Comparison of ENCODE assay signal across 21 cellular contexts in genomic region chr18:42289526-42289925, GRCh38.
DNase-seq lines count a peak whose midpoint lies in the region; ATAC-seq and TF ChIP-seq lines count a peak whose summit lies in the region.
"Had no signal": no experiment of that assay in that cellular context is flagged by ENCODE, and none has a peak within 500 bp of the region (broad histone marks: within the 10 kb centered on the region; RNA-seq: fewer than 3 reads in every experiment).

No MANE protein-coding gene starts in this region.

- no peaks in the 10 kb centered on the region for H3K4me1 ChIP-seq in A673 (ENCODE audit: insufficient read depth, low read length, poor library complexity, severe bottlenecking)
- H3K4me1 ChIP-seq in GM23338 (ENCODE audit: insufficient read depth) = no peaks in the 10 kb centered on the region
- H3K4me1 ChIP-seq: BLaER1 treated with 17β-estradiol and CSF1 and Interleukin-3, amounts not matched to agents 10 nM and 100 nM; Caco-2 had no signal

- H3K4me1 Mint-ChIP-seq in GM23338 = no peaks in the 10 kb centered on the region
- H3K4me1 Mint-ChIP-seq: CD4-positive, alpha-beta memory T cell had no signal

- no peaks in the 10 kb centered on the region for H3K36me3 Mint-ChIP-seq in GM23338 (ENCODE audit: low read depth)
- H3K36me3 Mint-ChIP-seq: CD4-positive, alpha-beta memory T cell had no signal

- H3K9me2 ChIP-seq in GM23338 (ENCODE audit: insufficient read depth) = 0 out of 2 replicates have a peak, but pooled peaks cover 5% of the 10 kb centered on the region
- H3K9me2 ChIP-seq: SK-N-SH had no signal

- no peak overlapping the region for H3K4me3 Mint-ChIP-seq in GM23338
- H3K4me3 Mint-ChIP-seq: CD4-positive, alpha-beta memory T cell; HFFc6 had no signal

- H4K20me1 ChIP-seq in GM23338 (replicated peaks; ENCODE audit: insufficient read depth) = no peaks in the 10 kb centered on the region
- H4K20me1 ChIP-seq: BLaER1 treated with 17β-estradiol and CSF1 and Interleukin-3, amounts not matched to agents 10 nM and 100 nM had no signal

- H3K27me3 Mint-ChIP-seq in GM23338 (ENCODE audit: insufficient read depth, low read depth, poor library complexity) = no peaks in the 10 kb centered on the region
- H3K27me3 Mint-ChIP-seq: CD4-positive, alpha-beta memory T cell had no signal

- H3K4me3 ChIP-seq in A673 (ENCODE audit: low read depth, low read length, poor library complexity, severe bottlenecking) = no peak overlapping the region
- no peak overlapping the region for H3K4me3 ChIP-seq in GM23338
- H3K4me3 ChIP-seq: BLaER1 treated with 17β-estradiol and CSF1 and Interleukin-3, amounts not matched to agents 10 nM and 100 nM had no signal

- no peaks in the 10 kb centered on the region; the same call in 2 of the 3 replicates for H3K9me3 Mint-ChIP-seq in GM23338
- H3K9me3 Mint-ChIP-seq: HFFc6 had no signal

- H3K27me3 ChIP-seq in A673 (replicated peaks; ENCODE audit: insufficient read depth, low read depth, low read length, poor library complexity) = no peaks in the 10 kb centered on the region
- no peaks in the 10 kb centered on the region for H3K27me3 ChIP-seq in GM23338 (ENCODE audit: insufficient read depth)
- H3K27me3 ChIP-seq: BLaER1 treated with 17β-estradiol and CSF1 and Interleukin-3, amounts not matched to agents 10 nM and 100 nM had no signal

- 0 out of 2 replicates have a peak overlapping the region, but pooled peaks have one; percentile 12 for H2AFZ ChIP-seq in GM23338

- no peak overlapping the region for H3K4me2 ChIP-seq in GM23338
- H3K4me2 ChIP-seq: BLaER1 treated with 17β-estradiol and CSF1 and Interleukin-3, amounts not matched to agents 10 nM and 100 nM; KMS-11; SK-N-SH had no signal

- H3K36me3 ChIP-seq in A673 (ENCODE audit: insufficient read depth, low read length, poor library complexity, severe bottlenecking) = no peaks in the 10 kb centered on the region
- H3K36me3 ChIP-seq in GM23338 (ENCODE audit: insufficient read depth) = no peaks in the 10 kb centered on the region
- H3K36me3 ChIP-seq: BLaER1 treated with 17β-estradiol and CSF1 and Interleukin-3, amounts not matched to agents 10 nM and 100 nM had no signal

- no peak overlapping the region for H3K27ac Mint-ChIP-seq in GM23338
- H3K27ac Mint-ChIP-seq: CD4-positive, alpha-beta memory T cell; HFFc6 had no signal

- H3K79me2 ChIP-seq in GM23338 (replicated peaks; ENCODE audit: insufficient read depth) = no peaks in the 10 kb centered on the region

- POLR2A ChIA-PET in A673 (lab: Charles Lee; ENCODE audit: low non-redundant PET) = no interaction called here

- no TSS peak for BruUV-seq in A673 (replicated peaks; lab: Mats Ljungman, UMichigan)

- intact Hi-C loops in A673 (cut with micrococcal nuclease; ENCODE audit: unreplicated experiment) (no loop called here), Right ventricle myocardium superior (cut with DNase I) (no loop called here)

- ATAC-seq in GM23338 = no peak
- no peak for ATAC-seq in GM19455 (IDR thresholded peaks at IDR 0.05; ENCODE audit: unreplicated experiment)
- ATAC-seq in Right ventricle myocardium superior (ENCODE audit: poor library complexity) = no peak

- in situ Hi-C loops in ACHN (cut with HindIII; ENCODE audit: low pct_ligation_motif_present, low pct_unique_long_range_greater_than_20kb, low sequenced_read_pairs) = no loop called here

- H3K27ac ChIP-seq in A673 (ENCODE audit: low read depth, low read length, poor library complexity, severe bottlenecking) (no peak overlapping the region), GM23338 (ENCODE audit: low read depth) (no peak overlapping the region)
- H3K27ac ChIP-seq: BLaER1 treated with 17β-estradiol and CSF1 and Interleukin-3, amounts not matched to agents 10 nM and 100 nM; KMS-11; RWPE1 had no signal

- no peaks in the 10 kb centered on the region for H3K9me3 ChIP-seq in A673 (ENCODE audit: low read depth, low read length, poor library complexity, severe bottlenecking)
- H3K9me3 ChIP-seq: BLaER1 treated with 17β-estradiol and CSF1 and Interleukin-3, amounts not matched to agents 10 nM and 100 nM; Caco-2; SK-N-SH had no signal

- H3F3A ChIP-seq in GM23338 (replicated peaks; ENCODE audit: low read depth) = no peaks in the 10 kb centered on the region

- TF ChIP-seq CTCF in A673 (conservative IDR thresholded peaks at IDR 0.05; ENCODE audit: low read depth, low read length) (peak; percentile 39), GM23338 (conservative IDR thresholded peaks at IDR 0.05; ENCODE audit: low read depth in 2 of 2) (peak; percentile 16 to 51; a peak in 3 of 4 replicates)

- DNase-seq in A673 (ENCODE audit: low spot score) (peak; percentile 26), GM23338 (ENCODE audit: low spot score) (peak; percentile 20), NCI-H524 (lab: John Stamatoyannopoulos, UW) (peak; percentile 31 to 36), cerebellar cortex (ENCODE audit: low spot score) (peak; percentile 20), ACHN (no peak), Right ventricle myocardium superior (no peak)
- DNase-seq: Caco-2; CD4-positive, alpha-beta memory T cell; GDM1; HFFc6; IMR-90; NCI-H1105; NCI-H2029 treated with DMSO at 0.1 percent for 48 hours; NCI-H510A; SIG-M5; SK-N-SH; T-helper 2 cell had no signal

- CTCF ChIA-PET in A673 (lab: Charles Lee) = interaction anchor here (0.5 kb wide), 1 partner anchor 13 kb away, joined by 3 read pairs; no protein-coding TSS in a partner anchor

TF ChIP-seq in GM23338, 12 proteins besides CTCF, POLR2A, EP300 and RAD21 (continues in another document):
- TF ChIP-seq JUNB (IDR thresholded peaks at IDR 0.05; ENCODE audit: unreplicated experiment) (no peak), POLR2AphosphoS5 (IDR thresholded peaks at IDR 0.05; ENCODE audit: low read depth) (no peak), ZNF331 (CRISPR knock-in tag; IDR thresholded peaks at IDR 0.05; ENCODE audit: low read depth) (no peak), ZNF114 (CRISPR knock-in tag; IDR thresholded peaks at IDR 0.05) (no peak), ZNF462 (CRISPR knock-in tag; IDR thresholded peaks at IDR 0.05) (no peak)

Comparison
In these comparisons a context has a peak if more than half of its experiments do, and no peak if none do; other contexts are left out.
1. DNase-seq: peak in A673 (single experiment), GM23338 (single experiment), NCI-H524 (2 of 2) and cerebellar cortex (single experiment); none in ACHN (single experiment) and Right ventricle myocardium superior (single experiment).